Comparison of ENCODE assay signal across 8 cellular contexts in the genomic region with DNA sequence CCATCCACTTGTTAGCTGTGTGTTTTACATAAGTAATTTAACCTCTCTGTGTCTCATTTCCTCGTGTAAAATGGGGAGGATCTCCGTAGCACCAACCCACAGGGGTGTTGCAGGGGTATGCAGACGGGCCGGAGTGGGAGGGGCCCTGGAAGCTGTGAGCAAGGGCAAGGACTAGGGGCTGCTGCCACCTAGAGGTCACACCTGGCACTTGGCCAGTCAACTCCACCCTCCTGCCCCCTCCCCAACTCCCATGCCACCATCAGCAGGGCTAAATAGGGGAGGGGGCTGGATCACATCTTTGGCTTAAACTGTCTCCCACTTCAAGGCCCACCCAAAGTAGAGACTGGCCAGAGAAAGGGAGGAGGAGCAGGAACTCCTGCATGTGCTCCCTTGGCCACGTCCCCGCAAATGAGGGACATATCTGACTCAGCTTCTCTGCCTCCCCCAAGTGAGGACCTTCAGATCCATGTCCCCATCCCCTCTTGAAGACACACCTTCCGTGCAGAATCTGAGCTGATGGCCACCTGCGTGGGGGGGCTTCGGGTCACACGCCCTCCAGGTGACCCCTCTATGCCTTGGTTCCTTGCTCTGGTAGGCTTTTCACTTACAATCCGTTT. TPM values are rescaled to one million over a fixed set of nuclear protein-coding genes. Genes with fewer than 3 reads are reported as not detected.
DNase-seq lines count a peak whose midpoint lies in the region; ATAC-seq, FAIRE-seq and TF ChIP-seq lines count a peak whose summit lies in the region.

No MANE protein-coding gene starts in this region.

- DNase-seq in A549 (ENCODE audit: low read depth in 1 of 2, low spot score in 1 of 2) = peak; percentile 66 to 72
- DNase-seq in MM.1S = peak; percentile 58
- DNase-seq in T-helper 1 cell = peak; percentile 54 to 72 (median 65)
- peak; percentile 74 for DNase-seq in adipocyte (ENCODE audit: low read depth)
- peak; percentile 78 for DNase-seq in right atrium auricular region (ENCODE audit: low spot score)

- no peaks in the 10 kb centered on the region for H4K20me1 ChIP-seq in MM.1S (ENCODE audit: insufficient read depth, low read length)

- no peak for FAIRE-seq in A549 (lab: Jason Lieb, UNC)

- H3K79me2 ChIP-seq in MM.1S (ENCODE audit: low read length) = no peaks in the 10 kb centered on the region

- ATAC-seq in A549 (peak; percentile 41 to 69; a peak in 4 of 6 replicates), GM18502 (IDR thresholded peaks at IDR 0.05; ENCODE audit: poor library complexity, unreplicated experiment) (peak; percentile 52), HG03469 (IDR thresholded peaks at IDR 0.05; ENCODE audit: unreplicated experiment) (no peak)

- H3K9ac ChIP-seq in MM.1S (ENCODE audit: low read length) = no peak overlapping the region
- peak overlapping the region; percentile 92 for H3K9ac ChIP-seq in adipocyte (ENCODE audit: low read length)
- peak overlapping the region; percentile 95 for H3K9ac ChIP-seq in skeletal muscle satellite cell (ENCODE audit: low read depth, low read length)

- H3K4me2 ChIP-seq in A549 (peak overlapping the region; percentile 79), MM.1S (ENCODE audit: low read depth, low read length) (peak overlapping the region; percentile 49), skeletal muscle satellite cell (ENCODE audit: low read length) (peak overlapping the region; percentile 94)

- H3K27ac ChIP-seq in A549 = peak overlapping the region; percentile 94 to 96
- H3K27ac ChIP-seq in MM.1S (ENCODE audit: low read length) = no peak overlapping the region
- peak overlapping the region; percentile 96 to 97 for H3K27ac ChIP-seq in right atrium auricular region

- H2AFZ ChIP-seq in MM.1S (ENCODE audit: low read length) = peak overlapping the region; percentile 58; the same call in 1 of the 2 replicates

- POLR2A ChIA-PET in A549 (lab: Yijun Ruan, JAX) = interaction anchor here (0.9 to 1.9 kb wide), 4 partner anchors 10 to 57 kb away, joined by 3 to 8 read pairs (median 4); a partner anchor contains a TSS

- TF ChIP-seq POLR2A in A549 (IDR thresholded peaks at IDR 0.05; ENCODE audit: low read length) = no peak

- TF ChIP-seq RAD21 in A549 (conservative IDR thresholded peaks at IDR 0.05 in 1 of 2, IDR thresholded peaks at IDR 0.05 in 1 of 2) = peak; percentile 53 to 59

- H3F3A ChIP-seq in MM.1S (ENCODE audit: insufficient read depth, low read length) = no peaks in the 10 kb centered on the region

- H3K4me1 ChIP-seq in A549 = peaks cover 39% of the 10 kb centered on the region
- peaks cover 12% of the 10 kb centered on the region; the same call in 1 of the 2 replicates for H3K4me1 ChIP-seq in MM.1S (ENCODE audit: low read length)
- peaks cover 73% of the 10 kb centered on the region for H3K4me1 ChIP-seq in adipocyte (ENCODE audit: control insufficient read depth, insufficient read depth, low read length)
- H3K4me1 ChIP-seq in right atrium auricular region = peaks cover 0 to 95% of the 10 kb centered on the region in 2 donors
- H3K4me1 ChIP-seq in skeletal muscle satellite cell (ENCODE audit: control insufficient read depth, insufficient read depth, low read length) = peaks cover 64% of the 10 kb centered on the region

- WGBS in A549 (ENCODE audit: missing lambda C conversion rate) = 31% methylated on average over 11 of the region's 11 CpGs

- H3K9me2 ChIP-seq in MM.1S (replicated peaks; ENCODE audit: insufficient read depth, low read length) = no peaks in the 10 kb centered on the region

- no peaks in the 10 kb centered on the region for H3K9me3 ChIP-seq in A549
- H3K9me3 ChIP-seq in MM.1S (replicated peaks; ENCODE audit: insufficient read depth, low read length) = no peaks in the 10 kb centered on the region
- H3K9me3 ChIP-seq in adipocyte (ENCODE audit: control insufficient read depth, low read length) = no peaks in the 10 kb centered on the region
- no peaks in the 10 kb centered on the region for H3K9me3 ChIP-seq in right atrium auricular region
- no peaks in the 10 kb centered on the region for H3K9me3 ChIP-seq in skeletal muscle satellite cell (replicated peaks; ENCODE audit: low read length)

- peak; percentile 68 for TF ChIP-seq CTCF in A549 (IDR thresholded peaks at IDR 0.05)
- TF ChIP-seq CTCF in MM.1S (IDR thresholded peaks at IDR 0.05; ENCODE audit: low read length) = peak; percentile 95
- TF ChIP-seq CTCF in right atrium auricular region (IDR thresholded peaks at IDR 0.05) = peak; percentile 35 to 78

- H3K27me3 ChIP-seq in MM.1S (replicated peaks; ENCODE audit: insufficient read depth, low read length) = no peaks in the 10 kb centered on the region
- H3K27me3 ChIP-seq in adipocyte (replicated peaks; ENCODE audit: control insufficient read depth, insufficient read depth, low read length) = no peaks in the 10 kb centered on the region
- H3K27me3 ChIP-seq in right atrium auricular region = no peaks in the 10 kb centered on the region
- no peaks in the 10 kb centered on the region for H3K27me3 ChIP-seq in skeletal muscle satellite cell (ENCODE audit: control insufficient read depth, insufficient read depth, low read length)

- H3K36me3 ChIP-seq in MM.1S (replicated peaks; ENCODE audit: insufficient read depth, low read length) (no peaks in the 10 kb centered on the region), adipocyte (ENCODE audit: control insufficient read depth, insufficient read depth, low read length, severe bottlenecking) (no peaks in the 10 kb centered on the region), right atrium auricular region (peaks cover 26% of the 10 kb centered on the region), skeletal muscle satellite cell (ENCODE audit: insufficient read depth, low read length) (peaks cover 34% of the 10 kb centered on the region)

- H3K4me3 ChIP-seq in A549 (0 out of 3 replicates have a peak overlapping the region, but pooled peaks have one; percentile 47), MM.1S (ENCODE audit: low read length) (no peak overlapping the region), adipocyte (ENCODE audit: low read length) (peak overlapping the region; percentile 40), right atrium auricular region (peak overlapping the region in 1 of 2 donors; percentile 48), skeletal muscle satellite cell (ENCODE audit: low read length) (peak overlapping the region; percentile 74)

- CTCF ChIA-PET in A549 (lab: Yijun Ruan, JAX) = interaction anchor here (0.9 to 10.2 kb wide), 28 partner anchors 9 to 153 kb away, joined by 3 to 139 read pairs (median 6); a partner anchor contains a TSS

- no peak for TF ChIP-seq EP300 in A549 (IDR thresholded peaks at IDR 0.05)

TF ChIP-seq in A549, 52 proteins besides CTCF, POLR2A, EP300 and RAD21 (continues in another document):
- no peak for TF ChIP-seq CBX8 (IDR thresholded peaks at IDR 0.05)
- peak; percentile 23; the same call in 2 of the 3 replicates for TF ChIP-seq SMC3 (IDR thresholded peaks at IDR 0.05)
- no peak for TF ChIP-seq FOXS1 (CRISPR knock-in tag; IDR thresholded peaks at IDR 0.05)
- TF ChIP-seq JUN (IDR thresholded peaks at IDR 0.05) = no peak
- TF ChIP-seq, protein P1, sequence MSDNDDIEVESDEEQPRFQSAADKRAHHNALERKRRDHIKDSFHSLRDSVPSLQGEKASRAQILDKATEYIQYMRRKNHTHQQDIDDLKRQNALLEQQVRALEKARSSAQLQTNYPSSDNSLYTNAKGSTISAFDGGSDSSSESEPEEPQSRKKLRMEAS (IDR thresholded peaks at IDR 0.05) = peak; percentile 48; the same call in 1 of the 2 replicates

RNA-seq across cellular contexts. Expression of a gene that starts 2.6 kb away (rescaled TPM):
- polyA plus RNA-seq in A549 (2011; rRNA removed) = 1.9 and 2.8 TPM in 2 replicates
- polyA plus RNA-seq in A549 (2012; cell fraction: cytosol; rRNA removed) = 1.5 and 1.8 TPM in 2 replicates
- polyA plus RNA-seq in A549 (2012; cell fraction: nucleus; rRNA removed) = 7.4 and 26.8 TPM in 2 replicates
- polyA plus RNA-seq in A549 (2017; fragmentation: RNase III; extraction: RNeasy Plus Mini Kit Qiagen cat#74134 plus additional on column Dnase treatment) = 23.4 to 28.7 TPM (median 27.4 TPM) in 3 replicates
- polyA minus RNA-seq in A549 (2011; rRNA and poly(A)+ RNA removed) = 8.3 and 9.8 TPM in 2 replicates
- 10 to 100 TPM; 31.8 to 32.2 TPM for total RNA-seq in right atrium auricular region
- 3.1 and 8.6 TPM in 2 replicates for total RNA-seq in skeletal muscle satellite cell (2012; rRNA removed)

RNA-seq across cellular contexts. Expression of a gene that starts 12.7 kb away (rescaled TPM):
- polyA plus RNA-seq in A549 (2011; rRNA removed) = not detected in 2 replicates
- not detected in 2 replicates for polyA plus RNA-seq in A549 (2012; cell fraction: cytosol; rRNA removed)
- not detected in 2 replicates for polyA plus RNA-seq in A549 (2012; cell fraction: nucleus; rRNA removed)
- polyA plus RNA-seq in A549 (2017; fragmentation: RNase III; extraction: RNeasy Plus Mini Kit Qiagen cat#74134 plus additional on column Dnase treatment) = not detected in 3 replicates
- polyA minus RNA-seq in A549 (2011; rRNA and poly(A)+ RNA removed) = not detected in 2 replicates
- total RNA-seq in right atrium auricular region = not detected
- not detected in 2 replicates for total RNA-seq in skeletal muscle satellite cell (2012; rRNA removed)

RNA-seq across cellular contexts. Expression of a gene that starts 14.7 kb away (rescaled TPM):
- polyA plus RNA-seq in A549 (2011; rRNA removed) (2.8 and 3.5 TPM in 2 replicates), A549 (2017; fragmentation: RNase III; extraction: RNeasy Plus Mini Kit Qiagen cat#74134 plus additional on column Dnase treatment) (3.3 to 3.9 TPM (median 3.8 TPM) in 3 replicates)
- 0.98 and 1.6 TPM in 2 replicates for polyA plus RNA-seq in A549 (2012; cell fraction: cytosol; rRNA removed)
- 1.0 and 1.2 TPM in 2 replicates for polyA plus RNA-seq in A549 (2012; cell fraction: nucleus; rRNA removed)
- polyA minus RNA-seq in A549 (2011; rRNA and poly(A)+ RNA removed) = 0.74 and 1.2 TPM in 2 replicates
- 10 to 100 TPM; 45.5 to 48.9 TPM for total RNA-seq in right atrium auricular region
- total RNA-seq in skeletal muscle satellite cell (2012; rRNA removed) = 7.1 and 11.6 TPM in 2 replicates

RNA-seq across cellular contexts. Expression of a gene that starts 19.9 kb away (rescaled TPM):
- polyA plus RNA-seq in A549 (2011; rRNA removed) (0.26 and 0.52 TPM in 2 replicates), A549 (2017; fragmentation: RNase III; extraction: RNeasy Plus Mini Kit Qiagen cat#74134 plus additional on column Dnase treatment) (0.39 to 0.82 TPM (median 0.56 TPM) in 3 replicates)
- polyA plus RNA-seq in A549 (2012; cell fraction: cytosol; rRNA removed) = 0.11 and 0.22 TPM in 2 replicates
- polyA plus RNA-seq in A549 (2012; cell fraction: nucleus; rRNA removed) = 0.27 and 0.46 TPM in 2 replicates
- polyA minus RNA-seq in A549 (2011; rRNA and poly(A)+ RNA removed) = 0.17 and 0.39 TPM in 2 replicates
- under 1 TPM; 0.11 to 0.20 TPM for total RNA-seq in right atrium auricular region
- under 0.01 TPM in 2 replicates for total RNA-seq in skeletal muscle satellite cell (2012; rRNA removed)

RNA-seq across cellular contexts. Expression of a gene that starts 30.4 kb away (rescaled TPM):
- polyA plus RNA-seq in A549 (2011; rRNA removed) = 0.19 and 0.30 TPM in 2 replicates
- polyA plus RNA-seq in A549 (2012; cell fraction: cytosol; rRNA removed) = 0.65 and 0.84 TPM in 2 replicates
- polyA plus RNA-seq in A549 (2012; cell fraction: nucleus; rRNA removed) = 0.98 and 1.1 TPM in 2 replicates
- 0.38 to 0.58 TPM (median 0.49 TPM) in 3 replicates for polyA plus RNA-seq in A549 (2017; fragmentation: RNase III; extraction: RNeasy Plus Mini Kit Qiagen cat#74134 plus additional on column Dnase treatment)
- 0.37 TPM in 1 of 2 replicates, not detected in the other for polyA minus RNA-seq in A549 (2011; rRNA and poly(A)+ RNA removed)
- 1 to 10 TPM; 1.9 to 8.4 TPM for total RNA-seq in right atrium auricular region
- total RNA-seq in skeletal muscle satellite cell (2012; rRNA removed) = 0.22 and 0.76 TPM in 2 replicates
